30 cellular contexts compared by ENCODE assay signal in genomic region chr15:31096563-31096962, GRCh38. TPM values are rescaled to one million over a fixed set of nuclear protein-coding genes. Genes with fewer than 3 reads are reported as not detected.
"Had no signal": no experiment of that assay in that cellular context is flagged by ENCODE, and none has a peak within 500 bp of the region (broad histone marks: within the 10 kb centered on the region; RNA-seq: fewer than 3 reads in every experiment).

No MANE protein-coding gene starts in this region.

- H3K9me3 Mint-ChIP-seq: activated CD4-positive, alpha-beta memory T cell treated with anti-CD3 and anti-CD28 coated beads for 36 hours; activated CD4-positive, alpha-beta T cell treated with anti-CD3 and anti-CD28 coated beads, Interleukin-2, amount 10 ng/mL, durations not matched to agents 24 days and 14 days; activated naive CD4-positive, alpha-beta T cell treated with anti-CD3 and anti-CD28 coated beads for 36 hours; activated naive CD4-positive, alpha-beta T cell treated with anti-CD3 and anti-CD28 coated beads, Interleukin-2, amount 50 U/mL, for 24 hours; activated naive CD8-positive, alpha-beta T cell treated with anti-CD3 and anti-CD28 coated beads for 36 hours; activated naive CD8-positive, alpha-beta T cell treated with anti-CD3 and anti-CD28 coated beads, Interleukin-2, amount 50 U/mL, for 24 hours; activated T-helper 1 cell treated with anti-CD3 and anti-CD28 coated beads, Interleukin-12 subunit alpha, Interleukin-12 subunit beta, Interleukin-2, Interleukin-4 antibody, amounts not matched to agents 30 ng/mL and 10 ng/mL and 1 ng/mL, durations not matched to agents 14 hours and 24 hours and 36 hours; activated T-helper 2 cell treated with anti-CD3 and anti-CD28 coated beads, Interferon-gamma antibody, Interleukin-2, Interleukin-4, amounts not matched to agents 10 μg/mL and 5 μg/mL and 100 μg/mL, durations not matched to agents 14 hours and 24 hours and 36 hours had no signal

- H3K27me3 Mint-ChIP-seq: activated CD4-positive, alpha-beta T cell treated with anti-CD3 and anti-CD28 coated beads for 36 hours; activated naive CD4-positive, alpha-beta T cell treated with anti-CD3 and anti-CD28 coated beads, Interleukin-2, amount 50 U/mL, for 24 hours; activated naive CD8-positive, alpha-beta T cell treated with anti-CD3 and anti-CD28 coated beads for 36 hours; activated naive CD8-positive, alpha-beta T cell treated with anti-CD3 and anti-CD28 coated beads, Interleukin-2, amount 50 U/mL, for 24 hours had no signal

- H3K27me3 ChIP-seq: adrenal gland, body of pancreas, esophagus squamous epithelium had no signal

- ATAC-seq: activated CD4-positive, alpha-beta T cell treated with anti-CD3 and anti-CD28 coated beads for 36 hours; activated CD8-positive, alpha-beta memory T cell treated with anti-CD3 and anti-CD28 coated beads, Interleukin-2, amount 10 ng/mL, durations not matched to agents 7 days and 5 days; activated CD8-positive, alpha-beta T cell treated with anti-CD3 and anti-CD28 coated beads, Interleukin-2, amount 10 ng/mL, durations not matched to agents 7 days and 5 days; activated naive CD8-positive, alpha-beta T cell treated with anti-CD3 and anti-CD28 coated beads, Interleukin-2, amount 50 U/mL, for 24 hours; body of pancreas had no signal

- H3K36me3 ChIP-seq: adrenal gland, esophagus squamous epithelium, heart left ventricle had no signal

- H3K27ac Mint-ChIP-seq: activated CD4-positive, alpha-beta memory T cell treated with anti-CD3 and anti-CD28 coated beads for 36 hours; activated CD4-positive, alpha-beta T cell treated with anti-CD3 and anti-CD28 coated beads for 36 hours; activated CD4-positive, alpha-beta T cell treated with anti-CD3 and anti-CD28 coated beads, Interleukin-2, amount 10 ng/mL, durations not matched to agents 24 days and 14 days; activated CD8-positive, alpha-beta memory T cell treated with anti-CD3 and anti-CD28 coated beads, Interleukin-2, amount 10 ng/mL, durations not matched to agents 7 days and 5 days; activated CD8-positive, alpha-beta T cell treated with anti-CD3 and anti-CD28 coated beads, Interleukin-2, amount 10 ng/mL, durations not matched to agents 7 days and 5 days; activated naive CD4-positive, alpha-beta T cell treated with anti-CD3 and anti-CD28 coated beads for 36 hours; activated naive CD4-positive, alpha-beta T cell treated with anti-CD3 and anti-CD28 coated beads, Interleukin-2, amount 50 U/mL, for 24 hours; activated naive CD8-positive, alpha-beta T cell treated with anti-CD3 and anti-CD28 coated beads for 36 hours; activated naive CD8-positive, alpha-beta T cell treated with anti-CD3 and anti-CD28 coated beads, Interleukin-2, amount 50 U/mL, for 24 hours; activated T-helper 1 cell treated with anti-CD3 and anti-CD28 coated beads, Interleukin-12 subunit alpha, Interleukin-12 subunit beta, Interleukin-2, Interleukin-4 antibody, amounts not matched to agents 30 ng/mL and 10 ng/mL and 1 ng/mL, durations not matched to agents 14 hours and 24 hours and 36 hours; activated T-helper 2 cell treated with anti-CD3 and anti-CD28 coated beads, Interferon-gamma antibody, Interleukin-2, Interleukin-4, amounts not matched to agents 10 μg/mL and 5 μg/mL and 100 μg/mL, durations not matched to agents 14 hours and 24 hours and 36 hours had no signal

- H3K4me3 Mint-ChIP-seq: activated CD4-positive, alpha-beta memory T cell treated with anti-CD3 and anti-CD28 coated beads for 36 hours; activated CD4-positive, alpha-beta T cell treated with anti-CD3 and anti-CD28 coated beads for 36 hours; activated CD4-positive, alpha-beta T cell treated with anti-CD3 and anti-CD28 coated beads, Interleukin-2, amount 10 ng/mL, durations not matched to agents 24 days and 14 days; activated CD8-positive, alpha-beta memory T cell treated with anti-CD3 and anti-CD28 coated beads, Interleukin-2, amount 10 ng/mL, durations not matched to agents 7 days and 5 days; activated CD8-positive, alpha-beta T cell treated with anti-CD3 and anti-CD28 coated beads, Interleukin-2, amount 10 ng/mL, durations not matched to agents 7 days and 5 days; activated naive CD4-positive, alpha-beta T cell treated with anti-CD3 and anti-CD28 coated beads for 36 hours; activated naive CD4-positive, alpha-beta T cell treated with anti-CD3 and anti-CD28 coated beads, Interleukin-2, amount 50 U/mL, for 24 hours; activated naive CD8-positive, alpha-beta T cell treated with anti-CD3 and anti-CD28 coated beads for 36 hours; activated naive CD8-positive, alpha-beta T cell treated with anti-CD3 and anti-CD28 coated beads, Interleukin-2, amount 50 U/mL, for 24 hours; activated T-helper 1 cell treated with anti-CD3 and anti-CD28 coated beads, Interleukin-12 subunit alpha, Interleukin-12 subunit beta, Interleukin-2, Interleukin-4 antibody, amounts not matched to agents 30 ng/mL and 10 ng/mL and 1 ng/mL, durations not matched to agents 14 hours and 24 hours and 36 hours had no signal

- H3K27ac ChIP-seq: adrenal gland, body of pancreas, epithelial cell of prostate, esophagus squamous epithelium, heart left ventricle had no signal

- DNase-seq: activated CD4-positive, alpha-beta memory T cell treated with anti-CD3 and anti-CD28 coated beads for 36 hours; activated CD4-positive, alpha-beta T cell treated with anti-CD3 and anti-CD28 coated beads for 36 hours; activated CD4-positive, alpha-beta T cell treated with anti-CD3 and anti-CD28 coated beads, Interleukin-2, amount 10 ng/mL, durations not matched to agents 24 days and 14 days; activated CD4-positive, CD25-positive, alpha-beta regulatory T cell; activated CD4-positive, CD25-positive, alpha-beta regulatory T cell treated with anti-CD3 and anti-CD28 coated beads, Interleukin-2, amount 50 U/mL, for 72 hours; activated CD8-positive, alpha-beta memory T cell treated with anti-CD3 and anti-CD28 coated beads, Interleukin-2, amount 10 ng/mL, durations not matched to agents 7 days and 5 days; activated CD8-positive, alpha-beta memory T cell treated with anti-CD3 and anti-CD28 coated beads, Interleukin-2, amount 50 U/mL, for 4 hours; activated CD8-positive, alpha-beta T cell treated with anti-CD3 and anti-CD28 coated beads, Interleukin-2, amount 10 ng/mL, durations not matched to agents 7 days and 5 days; activated effector memory CD4-positive, alpha-beta T cell treated with anti-CD3 and anti-CD28 coated beads, Interleukin-2, amount 50 U/mL, for 16 hours; activated naive CD4-positive, alpha-beta T cell treated with anti-CD3 and anti-CD28 coated beads for 36 hours; activated naive CD8-positive, alpha-beta T cell treated with anti-CD3 and anti-CD28 coated beads for 36 hours; activated naive CD8-positive, alpha-beta T cell treated with anti-CD3 and anti-CD28 coated beads, Interleukin-2, amount 50 U/mL, for 24 hours; activated T-cell treated with anti-CD3 and anti-CD28 coated beads, Interleukin-2, amount 50 U/mL, for 1 hour; activated T-cell treated with anti-CD3 and anti-CD28 coated beads, Interleukin-2, amount 50 U/mL, for 48 hours; adrenal gland; amygdala; aorta; body of pancreas; caudate nucleus; cortex of kidney; effector CD8-positive, alpha-beta T cell; esophagus squamous epithelium; glutamatergic neuron; heart left ventricle; T-helper 2 cell had no signal

- H3K4me3 ChIP-seq: adrenal gland, body of pancreas, esophagus squamous epithelium, heart left ventricle had no signal

- H3K9me3 ChIP-seq: adrenal gland, body of pancreas, esophagus squamous epithelium, heart left ventricle had no signal

- H3K4me1 Mint-ChIP-seq: activated CD4-positive, alpha-beta T cell treated with anti-CD3 and anti-CD28 coated beads, Interleukin-2, amount 10 ng/mL, durations not matched to agents 24 days and 14 days; activated CD8-positive, alpha-beta memory T cell treated with anti-CD3 and anti-CD28 coated beads, Interleukin-2, amount 10 ng/mL, durations not matched to agents 7 days and 5 days; activated naive CD4-positive, alpha-beta T cell treated with anti-CD3 and anti-CD28 coated beads, Interleukin-2, amount 50 U/mL, for 24 hours; activated naive CD8-positive, alpha-beta T cell treated with anti-CD3 and anti-CD28 coated beads for 36 hours had no signal

- H3K4me1 ChIP-seq: adrenal gland had no signal

- H3K36me3 Mint-ChIP-seq: activated CD4-positive, alpha-beta memory T cell treated with anti-CD3 and anti-CD28 coated beads for 36 hours; activated CD8-positive, alpha-beta memory T cell treated with anti-CD3 and anti-CD28 coated beads, Interleukin-2, amount 10 ng/mL, durations not matched to agents 7 days and 5 days; activated naive CD4-positive, alpha-beta T cell treated with anti-CD3 and anti-CD28 coated beads, Interleukin-2, amount 50 U/mL, for 24 hours; activated naive CD8-positive, alpha-beta T cell treated with anti-CD3 and anti-CD28 coated beads for 36 hours had no signal

RNA-seq across cellular contexts. Expression of gene TRPM1, which starts 5.0 kb away (rescaled TPM):
- polyA plus RNA-seq: aorta, fibroblast of lung had no signal
